2 cellular contexts compared by ENCODE assay signal in genomic region chr1:33167650-33168447, GRCh38.
TF ChIP-seq lines count a peak whose summit lies in the region.

No MANE protein-coding gene starts in this region.

TF ChIP-seq in HEK293, 187 proteins besides CTCF, POLR2A, EP300 and RAD21 (continues in another document):
- TF ChIP-seq ZNF132 (tag by site-specific recombination; IDR thresholded peaks at IDR 0.05; ENCODE audit: borderline replicate concordance), result no peak
- TF ChIP-seq ZNF394 (tag by site-specific recombination; IDR thresholded peaks at IDR 0.05; ENCODE audit: borderline replicate concordance), result no peak
- TF ChIP-seq ZNF658 (tag by site-specific recombination; IDR thresholded peaks at IDR 0.05), result no peak
- 0 out of 2 replicates have a peak, but pooled peaks have one; percentile 17 for TF ChIP-seq ZNF280D (tag by site-specific recombination; IDR thresholded peaks at IDR 0.05)
- no peak for TF ChIP-seq ZNF473 (tag by site-specific recombination; IDR thresholded peaks at IDR 0.05)
- no peak for TF ChIP-seq ZNF426 (tag by site-specific recombination; IDR thresholded peaks at IDR 0.05)
- TF ChIP-seq PRDM6 (tag by site-specific recombination; IDR thresholded peaks at IDR 0.05), result no peak
- TF ChIP-seq ZFP41 (tag by site-specific recombination; IDR thresholded peaks at IDR 0.05; ENCODE audit: borderline replicate concordance), result no peak
- TF ChIP-seq YY1 (tag by site-specific recombination; IDR thresholded peaks at IDR 0.05), result no peak
- TF ChIP-seq PRDM2 (tag by site-specific recombination; IDR thresholded peaks at IDR 0.05; ENCODE audit: borderline replicate concordance), result no peak
- no peak for TF ChIP-seq ZNF488 (tag by site-specific recombination; IDR thresholded peaks at IDR 0.05)
- TF ChIP-seq ZNF580 (tag by site-specific recombination; IDR thresholded peaks at IDR 0.05), result no peak
- TF ChIP-seq ZBTB1 (tag by site-specific recombination; IDR thresholded peaks at IDR 0.05), result no peak
- no peak for TF ChIP-seq ZNF174 (tag by site-specific recombination; IDR thresholded peaks at IDR 0.05)
- no peak for TF ChIP-seq ZNF777 (tag by site-specific recombination; IDR thresholded peaks at IDR 0.05; ENCODE audit: borderline replicate concordance)

TF ChIP-seq in K562, 482 proteins besides CTCF, POLR2A, EP300 and RAD21:
- TF ChIP-seq RBM25 (IDR thresholded peaks at IDR 0.05; ENCODE audit: low read depth, low read length, severe bottlenecking) (peak; percentile 92), ZFP36 (IDR thresholded peaks at IDR 0.05; ENCODE audit: low read depth, low read length, partially characterized antibody) (peak; percentile 3), ZNF75A (CRISPR knock-in tag; IDR thresholded peaks at IDR 0.05) (no peak), CEBPG (CRISPR knock-in tag; IDR thresholded peaks at IDR 0.05) (0 out of 2 replicates have a peak, but pooled peaks have one; percentile 16), CEBPG (tag; conservative IDR thresholded peaks at IDR 0.05 in 1 of 2, IDR thresholded peaks at IDR 0.05 in 1 of 2) (no peak)
